Comparison of ENCODE assay signal across 8 cellular contexts in genomic region chr7:127651556-127652332, GRCh38. TPM values are rescaled to one million over a fixed set of nuclear protein-coding genes. Genes with fewer than 3 reads are reported as not detected.
DNase-seq lines count a peak whose midpoint lies in the region; ATAC-seq, FAIRE-seq and TF ChIP-seq lines count a peak whose summit lies in the region.

Gene SND1, plus strand, starts transcription at chr7:127652194. Its CDS starts 180 bp downstream, at chr7:127652374.

- intact Hi-C loops in OCI-LY7 (cut with micrococcal nuclease; ENCODE audit: unreplicated experiment) = loop anchor here (1.0 to 5.0 kb wide), 3 partner anchors 64 to 461 kb away; partner anchors contain the start of genes ARF5, GCC1 and ZNF800

- peaks cover 37% of the 10 kb centered on the region for H3K4me1 ChIP-seq in OCI-LY7 (ENCODE audit: insufficient read depth, low read length, poor library complexity, severe bottlenecking)

- peaks cover 9% of the 10 kb centered on the region for H3K36me3 Mint-ChIP-seq in endothelial cell (ENCODE audit: low read depth, unreplicated experiment)
- no peaks in the 10 kb centered on the region for H3K36me3 Mint-ChIP-seq in mesothelial cell of epicardium

- H3K36me3 ChIP-seq in OCI-LY7 (ENCODE audit: insufficient read depth, low read length) = peaks cover 28% of the 10 kb centered on the region

- H3K4me1 Mint-ChIP-seq in endothelial cell (ENCODE audit: unreplicated experiment) = peaks cover 44% of the 10 kb centered on the region
- peaks cover 42% of the 10 kb centered on the region for H3K4me1 Mint-ChIP-seq in mesothelial cell of epicardium

- ATAC-seq in GM21526 (IDR thresholded peaks at IDR 0.05; ENCODE audit: low FRiP score, unreplicated experiment) = peak; percentile 95

- no peaks in the 10 kb centered on the region for H3K9me3 Mint-ChIP-seq in endothelial cell (ENCODE audit: unreplicated experiment)
- H3K9me3 Mint-ChIP-seq in mesothelial cell of epicardium = no peaks in the 10 kb centered on the region

- no peak for TF ChIP-seq CTCF in D721Med (IDR thresholded peaks at IDR 0.05; ENCODE audit: insufficient read depth, missing control alignments)
- TF ChIP-seq CTCF in OCI-LY7 (conservative IDR thresholded peaks at IDR 0.05; ENCODE audit: low read length) = no peak
- TF ChIP-seq CTCF in endothelial cell (IDR thresholded peaks at IDR 0.05; ENCODE audit: unreplicated experiment) = no peak
- no peak for TF ChIP-seq CTCF in mesothelial cell of epicardium (IDR thresholded peaks at IDR 0.05; ENCODE audit: unreplicated experiment)

- peaks cover 30% of the 10 kb centered on the region for H4K20me1 ChIP-seq in OCI-LY7 (ENCODE audit: insufficient read depth, low read length)

- peak within 1 kb of the TSS; percentile 93 for H3K4me3 ChIP-seq in OCI-LY7 (ENCODE audit: low read depth, low read length, poor library complexity, severe bottlenecking)

- DNase-seq in D721Med (ENCODE audit: insufficient read length, low spot score) (peak; percentile 88), HuH-7.5 (ENCODE audit: low spot score) (peak; percentile 91), OCI-LY7 (ENCODE audit: low spot score) (peak; percentile 99), activated T-cell treated with anti-CD3 and anti-CD28 coated beads for 1 hour (ENCODE audit: low read depth) (peak; percentile 96), endothelial cell (ENCODE audit: low spot score) (peak; percentile 95), mesothelial cell of epicardium (ENCODE audit: low spot score in 2 of 2, unreplicated experiment in 2 of 2) (peak; percentile 90 to 97)
- DNase-seq in stimulated activated CD8-positive, alpha-beta memory T cell treated with anti-CD3 and anti-CD28 coated beads, Interleukin-2, amount 100 ng/mL, for 1 hour (ENCODE audit: low read depth in 2 of 2) = peak; percentile 94 to 97

- no peaks in the 10 kb centered on the region for H3K9me2 ChIP-seq in OCI-LY7 (ENCODE audit: insufficient read depth, low read length)

- H3K27ac Mint-ChIP-seq in endothelial cell (ENCODE audit: unreplicated experiment) (no peak within 1 kb of the TSS), mesothelial cell of epicardium (peak within 1 kb of the TSS; percentile 100)

- no peaks in the 10 kb centered on the region for H3K9me3 ChIP-seq in OCI-LY7 (ENCODE audit: low read length)

- H3K79me2 ChIP-seq in OCI-LY7 (ENCODE audit: insufficient read depth, low read depth, low read length) = peaks cover 46% of the 10 kb centered on the region

- POLR2A ChIA-PET in OCI-LY7 (lab: Charles Lee) = interaction anchor here (1.0 to 1.3 kb wide), 2 partner anchors 12 to 348 kb away, joined by 3 to 5 read pairs; no protein-coding TSS in a partner anchor

- H3K4me2 ChIP-seq in OCI-LY7 (ENCODE audit: low read length) = peak within 1 kb of the TSS; percentile 90

- CTCF ChIA-PET in OCI-LY7 (lab: Charles Lee; ENCODE audit: unreplicated experiment) = interaction anchor here (0.6 kb wide), 1 partner anchor 80 kb away, joined by 3 read pairs; no protein-coding TSS in a partner anchor

- H3K27ac ChIP-seq in OCI-LY7 (ENCODE audit: low read depth, low read length, poor library complexity, severe bottlenecking) = peak within 1 kb of the TSS; percentile 33

- no peak for FAIRE-seq in D721Med (lab: Jason Lieb, UNC)

- H2AFZ ChIP-seq in OCI-LY7 (ENCODE audit: low read length) = peak within 1 kb of the TSS; percentile 95

- no TSS peak for BruUV-seq in OCI-LY7 (replicated peaks; lab: Mats Ljungman, UMichigan)

- H3K4me3 Mint-ChIP-seq in endothelial cell (ENCODE audit: unreplicated experiment) (peak within 1 kb of the TSS; percentile 97), mesothelial cell of epicardium (peak within 1 kb of the TSS; percentile 89)

- H3K27me3 Mint-ChIP-seq in endothelial cell (ENCODE audit: unreplicated experiment) (peaks cover 16% of the 10 kb centered on the region), mesothelial cell of epicardium (ENCODE audit: low read depth) (no peaks in the 10 kb centered on the region)

RNA-seq across cellular contexts. Expression of gene SND1, which starts in this region (rescaled TPM):
- 111 and 112 TPM in 2 replicates for total RNA-seq in OCI-LY7 (2014; rRNA removed; shearing (Covaris generic))
- 221 and 225 TPM in 2 replicates for total RNA-seq in OCI-LY7 (2022)
- 375 TPM for total RNA-seq in endothelial cell (ENCODE audit: unreplicated experiment)
- 205 to 211 TPM (median 208 TPM) in 3 replicates for total RNA-seq in mesothelial cell of epicardium

Comparison
In these comparisons a context has a peak if more than half of its experiments do, and no peak if none do; other contexts are left out.
1. Peak in every context shown above with its lines: DNase-seq, ATAC-seq, H3K4me3 ChIP-seq and H3K27ac ChIP-seq.